ENCODE assay signal across 1 cellular context in the genomic region with DNA sequence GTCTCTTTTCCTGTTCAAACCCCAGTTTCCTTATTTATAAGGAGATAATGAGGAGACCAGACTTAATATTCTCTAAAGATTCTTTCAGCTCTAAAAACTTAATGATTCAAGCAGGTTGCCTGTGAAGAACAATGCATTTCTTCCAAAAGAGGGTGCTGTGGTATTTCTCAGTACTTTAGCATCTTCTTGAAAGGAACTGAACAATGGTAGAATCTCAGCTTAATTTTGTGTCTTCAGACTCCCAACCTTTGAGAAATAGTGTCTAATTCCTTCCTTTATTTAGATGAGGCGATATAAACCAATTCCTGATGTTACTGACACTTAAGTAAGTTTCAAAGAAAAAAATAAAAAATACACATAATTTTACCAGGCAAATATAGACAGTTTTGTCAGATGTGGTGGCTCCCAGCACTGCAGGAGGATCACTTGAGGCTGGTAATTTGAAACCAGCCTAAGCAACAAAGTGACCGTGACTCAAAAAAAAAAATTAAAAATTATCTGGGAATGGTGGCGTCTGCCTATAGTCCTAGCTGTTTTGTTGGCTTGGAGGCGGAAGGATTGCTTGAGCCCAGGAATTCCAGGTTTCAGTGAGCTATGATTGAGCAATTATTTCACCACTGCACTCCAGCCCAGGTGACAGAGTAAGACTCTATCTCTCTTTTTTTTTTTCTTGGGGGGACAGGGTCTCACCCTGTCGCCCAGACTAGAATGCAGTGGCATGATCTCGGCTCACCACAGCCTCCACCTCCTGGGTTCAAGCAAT.
A peak's percentile ranks its signal among the peaks of the same experiment; 100 is the strongest.
TF ChIP-seq lines count a peak whose summit lies in the region.

No MANE protein-coding gene starts in this region.

TF ChIP-seq in H1, 55 proteins besides CTCF, POLR2A, EP300 and RAD21:
- TF ChIP-seq, protein P1, sequence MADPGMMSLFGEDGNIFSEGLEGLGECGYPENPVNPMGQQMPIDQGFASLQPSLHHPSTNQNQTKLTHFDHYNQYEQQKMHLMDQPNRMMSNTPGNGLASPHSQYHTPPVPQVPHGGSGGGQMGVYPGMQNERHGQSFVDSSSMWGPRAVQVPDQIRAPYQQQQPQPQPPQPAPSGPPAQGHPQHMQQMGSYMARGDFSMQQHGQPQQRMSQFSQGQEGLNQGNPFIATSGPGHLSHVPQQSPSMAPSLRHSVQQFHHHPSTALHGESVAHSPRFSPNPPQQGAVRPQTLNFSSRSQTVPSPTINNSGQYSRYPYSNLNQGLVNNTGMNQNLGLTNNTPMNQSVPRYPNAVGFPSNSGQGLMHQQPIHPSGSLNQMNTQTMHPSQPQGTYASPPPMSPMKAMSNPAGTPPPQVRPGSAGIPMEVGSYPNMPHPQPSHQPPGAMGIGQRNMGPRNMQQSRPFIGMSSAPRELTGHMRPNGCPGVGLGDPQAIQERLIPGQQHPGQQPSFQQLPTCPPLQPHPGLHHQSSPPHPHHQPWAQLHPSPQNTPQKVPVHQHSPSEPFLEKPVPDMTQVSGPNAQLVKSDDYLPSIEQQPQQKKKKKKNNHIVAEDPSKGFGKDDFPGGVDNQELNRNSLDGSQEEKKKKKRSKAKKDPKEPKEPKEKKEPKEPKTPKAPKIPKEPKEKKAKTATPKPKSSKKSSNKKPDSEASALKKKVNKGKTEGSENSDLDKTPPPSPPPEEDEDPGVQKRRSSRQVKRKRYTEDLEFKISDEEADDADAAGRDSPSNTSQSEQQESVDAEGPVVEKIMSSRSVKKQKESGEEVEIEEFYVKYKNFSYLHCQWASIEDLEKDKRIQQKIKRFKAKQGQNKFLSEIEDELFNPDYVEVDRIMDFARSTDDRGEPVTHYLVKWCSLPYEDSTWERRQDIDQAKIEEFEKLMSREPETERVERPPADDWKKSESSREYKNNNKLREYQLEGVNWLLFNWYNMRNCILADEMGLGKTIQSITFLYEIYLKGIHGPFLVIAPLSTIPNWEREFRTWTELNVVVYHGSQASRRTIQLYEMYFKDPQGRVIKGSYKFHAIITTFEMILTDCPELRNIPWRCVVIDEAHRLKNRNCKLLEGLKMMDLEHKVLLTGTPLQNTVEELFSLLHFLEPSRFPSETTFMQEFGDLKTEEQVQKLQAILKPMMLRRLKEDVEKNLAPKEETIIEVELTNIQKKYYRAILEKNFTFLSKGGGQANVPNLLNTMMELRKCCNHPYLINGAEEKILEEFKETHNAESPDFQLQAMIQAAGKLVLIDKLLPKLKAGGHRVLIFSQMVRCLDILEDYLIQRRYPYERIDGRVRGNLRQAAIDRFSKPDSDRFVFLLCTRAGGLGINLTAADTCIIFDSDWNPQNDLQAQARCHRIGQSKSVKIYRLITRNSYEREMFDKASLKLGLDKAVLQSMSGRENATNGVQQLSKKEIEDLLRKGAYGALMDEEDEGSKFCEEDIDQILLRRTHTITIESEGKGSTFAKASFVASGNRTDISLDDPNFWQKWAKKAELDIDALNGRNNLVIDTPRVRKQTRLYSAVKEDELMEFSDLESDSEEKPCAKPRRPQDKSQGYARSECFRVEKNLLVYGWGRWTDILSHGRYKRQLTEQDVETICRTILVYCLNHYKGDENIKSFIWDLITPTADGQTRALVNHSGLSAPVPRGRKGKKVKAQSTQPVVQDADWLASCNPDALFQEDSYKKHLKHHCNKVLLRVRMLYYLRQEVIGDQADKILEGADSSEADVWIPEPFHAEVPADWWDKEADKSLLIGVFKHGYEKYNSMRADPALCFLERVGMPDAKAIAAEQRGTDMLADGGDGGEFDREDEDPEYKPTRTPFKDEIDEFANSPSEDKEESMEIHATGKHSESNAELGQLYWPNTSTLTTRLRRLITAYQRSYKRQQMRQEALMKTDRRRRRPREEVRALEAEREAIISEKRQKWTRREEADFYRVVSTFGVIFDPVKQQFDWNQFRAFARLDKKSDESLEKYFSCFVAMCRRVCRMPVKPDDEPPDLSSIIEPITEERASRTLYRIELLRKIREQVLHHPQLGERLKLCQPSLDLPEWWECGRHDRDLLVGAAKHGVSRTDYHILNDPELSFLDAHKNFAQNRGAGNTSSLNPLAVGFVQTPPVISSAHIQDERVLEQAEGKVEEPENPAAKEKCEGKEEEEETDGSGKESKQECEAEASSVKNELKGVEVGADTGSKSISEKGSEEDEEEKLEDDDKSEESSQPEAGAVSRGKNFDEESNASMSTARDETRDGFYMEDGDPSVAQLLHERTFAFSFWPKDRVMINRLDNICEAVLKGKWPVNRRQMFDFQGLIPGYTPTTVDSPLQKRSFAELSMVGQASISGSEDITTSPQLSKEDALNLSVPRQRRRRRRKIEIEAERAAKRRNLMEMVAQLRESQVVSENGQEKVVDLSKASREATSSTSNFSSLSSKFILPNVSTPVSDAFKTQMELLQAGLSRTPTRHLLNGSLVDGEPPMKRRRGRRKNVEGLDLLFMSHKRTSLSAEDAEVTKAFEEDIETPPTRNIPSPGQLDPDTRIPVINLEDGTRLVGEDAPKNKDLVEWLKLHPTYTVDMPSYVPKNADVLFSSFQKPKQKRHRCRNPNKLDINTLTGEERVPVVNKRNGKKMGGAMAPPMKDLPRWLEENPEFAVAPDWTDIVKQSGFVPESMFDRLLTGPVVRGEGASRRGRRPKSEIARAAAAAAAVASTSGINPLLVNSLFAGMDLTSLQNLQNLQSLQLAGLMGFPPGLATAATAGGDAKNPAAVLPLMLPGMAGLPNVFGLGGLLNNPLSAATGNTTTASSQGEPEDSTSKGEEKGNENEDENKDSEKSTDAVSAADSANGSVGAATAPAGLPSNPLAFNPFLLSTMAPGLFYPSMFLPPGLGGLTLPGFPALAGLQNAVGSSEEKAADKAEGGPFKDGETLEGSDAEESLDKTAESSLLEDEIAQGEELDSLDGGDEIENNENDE (IDR thresholded peaks at IDR 0.05; ENCODE audit: insufficient replicate concordance, low read length) = no peak
- no peak for TF ChIP-seq TCF12 (IDR thresholded peaks at IDR 0.05; ENCODE audit: low read depth, low read length)
- 0 out of 2 replicates have a peak, but pooled peaks have one; percentile 14 for TF ChIP-seq CEBPB (IDR thresholded peaks at IDR 0.05; ENCODE audit: low read depth, low read length)
- TF ChIP-seq TEAD4 (IDR thresholded peaks at IDR 0.05; ENCODE audit: low read depth, low read length) = peak; percentile 76; the same call in 1 of the 2 replicates
- no peak for TF ChIP-seq MAFK (IDR thresholded peaks at IDR 0.05; ENCODE audit: low read depth, low read length)
- no peak for TF ChIP-seq ATF3 (IDR thresholded peaks at IDR 0.05; ENCODE audit: insufficient read depth, low read depth, low read length)
